In genomic region chr10:47233631-47234030, GRCh38 we compare ENCODE assay signal across 23 cellular contexts.
"Had no signal": no experiment of that assay in that cellular context is flagged by ENCODE, and none has a peak within 500 bp of the region (broad histone marks: within the 10 kb centered on the region; RNA-seq: fewer than 3 reads in every experiment).

No MANE protein-coding gene starts in this region.

- H3K27ac ChIP-seq: gastrocnemius medialis, parathyroid adenoma, sigmoid colon, suprapubic skin, transverse colon, upper lobe of right lung, uterus had no signal

- H2AFZ ChIP-seq: parathyroid adenoma had no signal

- H3K9me3 Mint-ChIP-seq: natural killer cell treated with Interleukin-12 subunit alpha and Interleukin-12 subunit beta and Interleukin-15 and Interleukin-18, amount 100 ng/mL, for 72 hours had no signal

- H3K36me3 Mint-ChIP-seq: mesothelial cell of epicardium; natural killer cell treated with Interleukin-12 subunit alpha and Interleukin-12 subunit beta and Interleukin-15 and Interleukin-18, amount 100 ng/mL, for 72 hours had no signal

- DNase-seq: cortex of kidney; effector memory CD8-positive, alpha-beta T cell; foreskin fibroblast; gastrocnemius medialis; head of caudate nucleus; left colon; mucosa of descending colon; naive B cell; sigmoid colon; stimulated activated CD4-positive, alpha-beta T cell treated with anti-CD3 and anti-CD28 coated beads, Interleukin-4, amount 100 ng/mL, for 4 hours; stimulated activated naive B cell treated with anti-CD40 and anti-IgM and Interleukin-4, amounts not matched to agents 10 μg/mL and 1 μg/mL and 100 μg/mL, for 72 hours; transverse colon; upper lobe of right lung; uterus had no signal

- H3K4me1 Mint-ChIP-seq: memory B cell; mesothelial cell of epicardium; naive B cell; stimulated activated naive B cell treated with anti-CD40 and anti-IgM and Interleukin-4, amounts not matched to agents 10 μg/mL and 1 μg/mL and 100 μg/mL, for 72 hours had no signal

- H3K9me3 ChIP-seq: gastrocnemius medialis, mucosa of descending colon, suprapubic skin, upper lobe of right lung, uterus had no signal

- H3K79me2 ChIP-seq: parathyroid adenoma had no signal

- H3K4me3 Mint-ChIP-seq: effector memory CD8-positive, alpha-beta T cell; memory B cell; mesothelial cell of epicardium; naive B cell; natural killer cell treated with Interleukin-12 subunit alpha and Interleukin-12 subunit beta and Interleukin-15 and Interleukin-18, amount 100 ng/mL, for 72 hours; neural crest cell; stimulated activated naive B cell treated with anti-CD40 and anti-IgM and Interleukin-4, amounts not matched to agents 10 μg/mL and 1 μg/mL and 100 μg/mL, for 72 hours; stimulated activated naive CD8-positive, alpha-beta T cell treated with anti-CD3 and anti-CD28 coated beads, Interleukin-15, Interleukin-2, amounts not matched to agents 100 ng/mL and 50 ng/mL, for 24 hours had no signal

- H3K4me3 ChIP-seq: gastrocnemius medialis, lung, mucosa of descending colon, sigmoid colon, suprapubic skin, transverse colon, upper lobe of right lung, uterus had no signal

- H3K27me3 ChIP-seq: gastrocnemius medialis, sigmoid colon, suprapubic skin, transverse colon, upper lobe of right lung, uterus had no signal

- ATAC-seq: effector memory CD8-positive, alpha-beta T cell; gastrocnemius medialis; left colon; mucosa of descending colon; natural killer cell treated with Interleukin-12 subunit alpha and Interleukin-12 subunit beta and Interleukin-15 and Interleukin-18, amount 100 ng/mL, for 72 hours; stimulated activated naive B cell treated with anti-CD40 and anti-IgM and Interleukin-4, amounts not matched to agents 10 μg/mL and 1 μg/mL and 100 μg/mL, for 72 hours; upper lobe of right lung had no signal

- H3K36me3 ChIP-seq: gastrocnemius medialis, sigmoid colon, suprapubic skin, transverse colon, upper lobe of right lung, uterus had no signal

- H3K4me1 ChIP-seq: parathyroid adenoma, sigmoid colon, transverse colon, uterus had no signal

- H3K27me3 Mint-ChIP-seq: effector memory CD8-positive, alpha-beta T cell; memory B cell; stimulated activated naive B cell treated with anti-CD40 and anti-IgM and Interleukin-4, amounts not matched to agents 10 μg/mL and 1 μg/mL and 100 μg/mL, for 72 hours; stimulated activated naive CD8-positive, alpha-beta T cell treated with anti-CD3 and anti-CD28 coated beads, Interleukin-15, Interleukin-2, amounts not matched to agents 100 ng/mL and 50 ng/mL, for 24 hours had no signal

- H3K27ac Mint-ChIP-seq: effector memory CD8-positive, alpha-beta T cell; memory B cell; mesothelial cell of epicardium; naive B cell; natural killer cell treated with Interleukin-12 subunit alpha and Interleukin-12 subunit beta and Interleukin-15 and Interleukin-18, amount 100 ng/mL, for 72 hours; progenitor cell of endocrine pancreas; stimulated activated naive B cell treated with anti-CD40 and anti-IgM and Interleukin-4, amounts not matched to agents 10 μg/mL and 1 μg/mL and 100 μg/mL, for 72 hours; stimulated activated naive CD8-positive, alpha-beta T cell treated with anti-CD3 and anti-CD28 coated beads, Interleukin-15, Interleukin-2, amounts not matched to agents 100 ng/mL and 50 ng/mL, for 24 hours had no signal

- H3K9ac ChIP-seq: parathyroid adenoma had no signal
